17 cellular contexts compared by ENCODE assay signal in the genomic region with DNA sequence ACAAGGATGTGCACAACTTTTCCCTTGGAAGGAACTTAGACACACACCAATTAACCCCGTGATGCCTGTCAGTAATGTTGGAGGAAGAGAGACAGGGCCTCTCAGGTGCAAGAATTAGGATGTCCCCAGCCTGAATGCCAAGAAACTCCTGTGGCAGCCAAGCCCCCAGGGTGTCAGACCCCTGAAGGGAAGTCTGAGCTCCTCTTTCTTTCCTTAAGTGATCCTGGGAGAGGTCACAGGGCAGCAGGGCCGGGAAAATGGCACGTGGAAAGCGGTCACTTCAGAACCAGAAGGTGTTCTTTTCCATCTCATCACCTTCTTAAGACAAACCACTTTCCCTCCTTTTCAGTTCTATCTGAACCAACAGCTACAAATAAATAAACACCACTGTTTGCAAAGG.
DNase-seq lines count a peak whose midpoint lies in the region; ATAC-seq, FAIRE-seq and TF ChIP-seq lines count a peak whose summit lies in the region.
"Had no signal": no experiment of that assay in that cellular context is flagged by ENCODE, and none has a peak within 500 bp of the region (broad histone marks: within the 10 kb centered on the region; RNA-seq: fewer than 3 reads in every experiment).

No MANE protein-coding gene starts in this region.

- H3K79me1 ChIP-seq in mesenchymal stem cell (replicated peaks; ENCODE audit: low read length, poor library complexity, severe bottlenecking) = peaks cover 3% of the 10 kb centered on the region

- no peak for TF ChIP-seq EP300 in HepG2 (IDR thresholded peaks at IDR 0.05; ENCODE audit: low read depth in 2 of 2, low read length in 2 of 2)
- TF ChIP-seq EP300 in HepG2 (CRISPR knock-in tag; IDR thresholded peaks at IDR 0.05; ENCODE audit: borderline replicate concordance) = no peak
- TF ChIP-seq EP300 in transverse colon (IDR thresholded peaks at IDR 0.05; ENCODE audit: low read depth) = no peak

- H3K27me3 ChIP-seq in HepG2 (ENCODE audit: control insufficient read depth in 1 of 2, insufficient read depth in 2 of 2, low read length in 2 of 2) (no peaks in the 10 kb centered on the region), right lobe of liver (no peaks in the 10 kb centered on the region), mesenchymal stem cell (ENCODE audit: control insufficient read depth in 1 of 2, insufficient read depth in 1 of 2, low read length in 2 of 2) (no peaks in the 10 kb centered on the region), transverse colon (no peaks in the 10 kb centered on the region)
- H3K27me3 ChIP-seq: suprapubic skin, uterus had no signal

- H3K14ac ChIP-seq in mesenchymal stem cell (ENCODE audit: low read length in 2 of 2) = no peak overlapping the region

- H3K79me2 ChIP-seq in HepG2 (ENCODE audit: insufficient read depth, low read length) = no peaks in the 10 kb centered on the region

- peak overlapping the region; percentile 5 to 68 for H3K4ac ChIP-seq in mesenchymal stem cell (ENCODE audit: low read depth in 1 of 2, low read length in 2 of 2)

- peak overlapping the region; percentile 78 for H2AK5ac ChIP-seq in mesenchymal stem cell (ENCODE audit: low read length, severe bottlenecking)

- DNase-seq in HepG2 (ENCODE audit: low spot score) = no peak
- no peak for DNase-seq in right lobe of liver
- no peak for DNase-seq in RWPE1 (ENCODE audit: low spot score)
- no peak for DNase-seq in mesenchymal stem cell
- no peak for DNase-seq in transverse colon
- no peak for DNase-seq in stimulated activated CD4-positive, alpha-beta T cell treated with anti-CD3 and anti-CD28 coated beads, Interleukin-4, amount 100 ng/mL, for 24 hours
- no peak for DNase-seq in islet precursor cell
- DNase-seq in RKO (ENCODE audit: low spot score) = no peak
- DNase-seq: C1 segment of cervical spinal cord, glutamatergic neuron, MM.1S, NCI-H1694, NCI-H526 treated with DMSO at 0.1 percent for 48 hours had no signal

- H4K91ac ChIP-seq in mesenchymal stem cell (ENCODE audit: low read length) = peak overlapping the region; percentile 70

- H3K18ac ChIP-seq in mesenchymal stem cell (ENCODE audit: low read depth in 1 of 2, low read length in 2 of 2) = peak overlapping the region; percentile 16 to 96

- H2BK5ac ChIP-seq in mesenchymal stem cell (ENCODE audit: low read depth, low read length, poor library complexity, severe bottlenecking) = peak overlapping the region; percentile 89

- no peak overlapping the region for H3K4me2 ChIP-seq in HepG2 (ENCODE audit: low read depth, low read length)
- H3K4me2 ChIP-seq in mesenchymal stem cell (ENCODE audit: low read length, poor library complexity, severe bottlenecking) = no peak overlapping the region

- H3K36me3 ChIP-seq in HepG2 (replicated peaks in 1 of 2; ENCODE audit: control insufficient read depth in 1 of 2, insufficient read depth in 2 of 2, low read length in 2 of 2) (no peaks in the 10 kb centered on the region), right lobe of liver (no peaks in the 10 kb centered on the region), mesenchymal stem cell (ENCODE audit: control insufficient read depth in 1 of 2, insufficient read depth in 2 of 2, low read depth in 1 of 2, low read length in 2 of 2) (no peaks in the 10 kb centered on the region), transverse colon (no peaks in the 10 kb centered on the region)
- H3K36me3 ChIP-seq: suprapubic skin, uterus had no signal

- CTCF ChIA-PET in HepG2 (lab: Yijun Ruan, JAX; ENCODE audit: low intra/inter-chr PET ratio, low total read pairs) (no interaction called here), RWPE1 (lab: Yijun Ruan, JAX) (interaction anchor here (0.9 kb wide), 1 partner anchor 79 kb away, joined by 4 read pairs; no protein-coding TSS in a partner anchor)

- peak overlapping the region; percentile 27 for H4K8ac ChIP-seq in mesenchymal stem cell (ENCODE audit: low read length)

- no peak for FAIRE-seq in HepG2 (lab: Jason Lieb, UNC)
- FAIRE-seq: G401.6, GM18507 had no signal

- peak overlapping the region; percentile 96 to 98 for H2BK12ac ChIP-seq in mesenchymal stem cell (ENCODE audit: low read length in 2 of 2)

- in situ Hi-C loops in HepG2 (cut with HindIII; ENCODE audit: extremely low pct_ligation_motif_present, low pct_unique_long_range_greater_than_20kb) (loop anchor here (25.0 kb wide), 1 partner anchor 886 kb away; no protein-coding TSS in a partner anchor), transverse colon (cut with MboI; ENCODE audit: low pct_ligation_motif_present in 1 of 4, low pct_unique_long_range_greater_than_20kb in 1 of 4, low sequenced_read_pairs in 3 of 4) (loop anchor here in 1 of 4 donors (25.0 kb wide), 1 partner anchor 586 kb away; the partner anchor contains the start of gene BCL2L11)

- intact Hi-C loops in HepG2 (cut with micrococcal nuclease; ENCODE audit: unreplicated experiment) (loop anchor here (10.0 kb wide), 1 partner anchor 583 kb away; no protein-coding TSS in a partner anchor), right lobe of liver (cut with DNase I) (no loop called here), transverse colon (cut with DNase I; ENCODE audit: low total_unique reads) (no loop called here)

- no TSS peak for BruUV-seq in HepG2 (replicated peaks; lab: Mats Ljungman, UMichigan)

- H4K20me1 ChIP-seq in HepG2 (ENCODE audit: insufficient read depth, low read length) = no peaks in the 10 kb centered on the region

- WGBS in HepG2 (ENCODE audit: low lambda C conversion rate) = 94% methylated on average over 4 of the region's 4 CpGs
- WGBS in right lobe of liver (ENCODE audit: insufficient coverage, low coverage, low lambda C conversion rate, missing lambda C conversion rate) = 81% methylated on average over 4 of the region's 4 CpGs
- WGBS in mesenchymal stem cell = 84% methylated on average over 4 of the region's 4 CpGs
- WGBS in transverse colon (ENCODE audit: low coverage in 1 of 2), 2 donors = 78 to 83% methylated on average over 1 to 4 of the region's 4 CpGs

- TF ChIP-seq POLR2A in HepG2 (IDR thresholded peaks at IDR 0.05; ENCODE audit: insufficient read depth in 1 of 2, low read depth in 2 of 2, low read length in 2 of 2) = no peak
- TF ChIP-seq POLR2A in right lobe of liver (IDR thresholded peaks at IDR 0.05) = no peak
- TF ChIP-seq POLR2A in transverse colon (IDR thresholded peaks at IDR 0.05) = no peak

- H3K4me1 ChIP-seq in HepG2 (ENCODE audit: insufficient read depth, low read length) (peaks cover 32% of the 10 kb centered on the region), right lobe of liver (peaks cover 0 to 18% (median 0%) of the 10 kb centered on the region in 4 donors), mesenchymal stem cell (ENCODE audit: control insufficient read depth, insufficient read depth, low read depth, low read length) (peaks cover 19% of the 10 kb centered on the region), transverse colon (peaks cover 0 to 41% (median 25%) of the 10 kb centered on the region in 4 donors)
- H3K4me1 ChIP-seq: uterus had no signal

- no peak overlapping the region for H3K23ac ChIP-seq in mesenchymal stem cell (ENCODE audit: low read length in 2 of 2)

- H3K9me3 ChIP-seq in HepG2 (ENCODE audit: low read length) = no peaks in the 10 kb centered on the region
- no peaks in the 10 kb centered on the region for H3K9me3 ChIP-seq in right lobe of liver
- peaks cover 4% of the 10 kb centered on the region for H3K9me3 ChIP-seq in mesenchymal stem cell (ENCODE audit: control insufficient read depth, low read length)
- H3K9me3 ChIP-seq in transverse colon = no peaks in the 10 kb centered on the region
- H3K9me3 ChIP-seq: suprapubic skin had no signal

- no peak for TF ChIP-seq RAD21 in HepG2 (CRISPR knock-in tag; IDR thresholded peaks at IDR 0.05)

- H3K9ac ChIP-seq in HepG2 (ENCODE audit: insufficient read depth, low read depth, low read length) = no peak overlapping the region
- H3K9ac ChIP-seq in mesenchymal stem cell (ENCODE audit: low read length) = no peak overlapping the region

- no peak for TF ChIP-seq CTCF in HepG2 (CRISPR knock-in tag; IDR thresholded peaks at IDR 0.05)
- no peak for TF ChIP-seq CTCF in right lobe of liver (IDR thresholded peaks at IDR 0.05)
- TF ChIP-seq CTCF in RWPE1 (conservative IDR thresholded peaks at IDR 0.05; ENCODE audit: low read depth) = no peak
- no peak for TF ChIP-seq CTCF in transverse colon (IDR thresholded peaks at IDR 0.05)

- H2BK120ac ChIP-seq in mesenchymal stem cell (ENCODE audit: low read depth, low read length) = peak overlapping the region; percentile 91

- POLR2A ChIA-PET in HepG2 (lab: Yijun Ruan, JAX) (interaction anchor here (1.3 to 2.1 kb wide), 2 partner anchors 22 to 577 kb away, joined by 6 to 17 read pairs; partner anchors contain the start of gene BCL2L11), RWPE1 (lab: Yijun Ruan, JAX; ENCODE audit: low non-redundant PET) (no interaction called here)

- H3K27ac ChIP-seq in HepG2 (ENCODE audit: extremely low read length, insufficient read depth, low read length) = no peak overlapping the region
- no peak overlapping the region for H3K27ac ChIP-seq in right lobe of liver
- H3K27ac ChIP-seq in RWPE1 = peak overlapping the region; percentile 82
- peak overlapping the region; percentile 2 for H3K27ac ChIP-seq in mesenchymal stem cell (ENCODE audit: low read length, poor library complexity, severe bottlenecking)
- peak overlapping the region; percentile 73 to 81 (median 81) for H3K27ac ChIP-seq in transverse colon
- H3K27ac ChIP-seq: suprapubic skin, uterus had no signal

- H3K4me3 ChIP-seq in HepG2 (replicated peaks in 1 of 3; ENCODE audit: insufficient read depth in 1 of 3, low read depth in 2 of 3, low read length in 3 of 3) (no peak overlapping the region), right lobe of liver (no peak overlapping the region), mesenchymal stem cell (ENCODE audit: insufficient read depth in 1 of 2, low read depth in 1 of 2, low read length in 2 of 2) (no peak overlapping the region), transverse colon (no peak overlapping the region)
- H3K4me3 ChIP-seq: suprapubic skin, uterus had no signal

- H2BK15ac ChIP-seq in mesenchymal stem cell (ENCODE audit: low read depth, poor library complexity, severe bottlenecking) = peak overlapping the region; percentile 26

- ATAC-seq in HepG2 (no peak), right lobe of liver (no peak)

- H2AFZ ChIP-seq in HepG2 (ENCODE audit: low read length) = no peak overlapping the region
- no peak overlapping the region for H2AFZ ChIP-seq in mesenchymal stem cell (ENCODE audit: low read depth, low read length)

TF ChIP-seq in HepG2, 621 proteins besides CTCF, POLR2A, EP300 and RAD21:
- TF ChIP-seq ZNF652 (CRISPR knock-in tag; IDR thresholded peaks at IDR 0.05; ENCODE audit: borderline replicate concordance, low read depth) (peak; percentile 62), PLRG1 (conservative IDR thresholded peaks at IDR 0.05) (no peak), ZNF672 (CRISPR knock-in tag; IDR thresholded peaks at IDR 0.05) (no peak), MAF1 (CRISPR knock-in tag; IDR thresholded peaks at IDR 0.05; ENCODE audit: borderline replicate concordance) (no peak)
- TF ChIP-seq, protein P1, sequence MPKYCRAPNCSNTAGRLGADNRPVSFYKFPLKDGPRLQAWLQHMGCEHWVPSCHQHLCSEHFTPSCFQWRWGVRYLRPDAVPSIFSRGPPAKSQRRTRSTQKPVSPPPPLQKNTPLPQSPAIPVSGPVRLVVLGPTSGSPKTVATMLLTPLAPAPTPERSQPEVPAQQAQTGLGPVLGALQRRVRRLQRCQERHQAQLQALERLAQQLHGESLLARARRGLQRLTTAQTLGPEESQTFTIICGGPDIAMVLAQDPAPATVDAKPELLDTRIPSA (CRISPR knock-in tag; IDR thresholded peaks at IDR 0.05; ENCODE audit: borderline replicate concordance) = no peak
TF ChIP-seq in HepG2: peak in this region for 1.

Comparison
In these comparisons a context has a peak if more than half of its experiments do, and no peak if none do; other contexts are left out.
1. H3K27ac ChIP-seq: peak in RWPE1 (single experiment), mesenchymal stem cell (single experiment) and transverse colon (4 of 4); none in HepG2 (single experiment) and right lobe of liver (0 of 3).